1 cellular context compared by ENCODE assay signal in genomic region chr19:38786572-38787265, GRCh38.
TF ChIP-seq lines count a peak whose summit lies in the region.

No MANE protein-coding gene starts in this region.

TF ChIP-seq in H1, 55 proteins besides CTCF, POLR2A, EP300 and RAD21:
- TF ChIP-seq POU5F1 (IDR thresholded peaks at IDR 0.05; ENCODE audit: low read depth, low read length) (no peak), MAFK (IDR thresholded peaks at IDR 0.05; ENCODE audit: low read depth, low read length) (no peak)
